18 cellular contexts compared by ENCODE assay signal in genomic region chr19:54156953-54157352, GRCh38. TPM values are rescaled to one million over a fixed set of nuclear protein-coding genes. Genes with fewer than 3 reads are reported as not detected.
DNase-seq lines count a peak whose midpoint lies in the region; ATAC-seq and TF ChIP-seq lines count a peak whose summit lies in the region.
"Had no signal": no experiment of that assay in that cellular context is flagged by ENCODE, and none has a peak within 500 bp of the region (broad histone marks: within the 10 kb centered on the region; RNA-seq: fewer than 3 reads in every experiment).

No MANE protein-coding gene starts in this region.

- peaks cover 52% of the 10 kb centered on the region for H3K36me3 Mint-ChIP-seq in GM23338 (ENCODE audit: low read depth)
- H3K36me3 Mint-ChIP-seq in activated naive CD8-positive, alpha-beta T cell treated with anti-CD3 and anti-CD28 coated beads, Interleukin-2, amount 50 U/mL, for 24 hours (ENCODE audit: low read depth): peaks cover 26% of the 10 kb centered on the region
- peaks cover 6% of the 10 kb centered on the region for H3K36me3 Mint-ChIP-seq in natural killer cell treated with Interleukin-12 subunit alpha and Interleukin-12 subunit beta and Interleukin-15 and Interleukin-18, amount 100 ng/mL, for 72 hours

- H3K4me2 ChIP-seq in GM23338: no peak overlapping the region

- no peak overlapping the region for H3K27ac Mint-ChIP-seq in GM23338
- H3K27ac Mint-ChIP-seq in activated naive CD8-positive, alpha-beta T cell treated with anti-CD3 and anti-CD28 coated beads, Interleukin-2, amount 50 U/mL, for 24 hours: peak overlapping the region; percentile 16
- no peak overlapping the region for H3K27ac Mint-ChIP-seq in natural killer cell treated with Interleukin-12 subunit alpha and Interleukin-12 subunit beta and Interleukin-15 and Interleukin-18, amount 100 ng/mL, for 72 hours
- H3K27ac Mint-ChIP-seq: WTC11 had no signal

- DNase-seq in SIG-M5 treated with dmso at 0.1 percent for 504 hours (lab: John Stamatoyannopoulos, UW; ENCODE audit: unreplicated experiment) (peak; percentile 46), SIG-M5 (lab: John Stamatoyannopoulos, UW) (no peak), GM23338 (ENCODE audit: low spot score) (no peak), SW480 (ENCODE audit: low spot score) (no peak), hepatic stellate cell (ENCODE audit: low spot score) (no peak)
- no peak for DNase-seq in activated naive CD8-positive, alpha-beta T cell treated with anti-CD3 and anti-CD28 coated beads, Interleukin-2, amount 50 U/mL, for 24 hours
- no peak for DNase-seq in natural killer cell treated with Interleukin-12 subunit alpha and Interleukin-12 subunit beta and Interleukin-15 and Interleukin-18, amount 100 ng/mL, for 72 hours (ENCODE audit: low spot score)
- DNase-seq: aorta; NCI-H2029; NCI-H748 treated with DMSO at 0.1 percent for 48 hours; occipital lobe; stimulated activated CD4-positive, alpha-beta T cell treated with anti-CD3 and anti-CD28 coated beads, Interleukin-2, amount 100 ng/mL, for 48 hours; thyroid gland had no signal

- peaks cover 9% of the 10 kb centered on the region; the same call in 1 of the 2 replicates for H3K79me2 ChIP-seq in GM23338 (replicated peaks; ENCODE audit: insufficient read depth)

- H4K20me1 ChIP-seq in GM23338 (replicated peaks; ENCODE audit: insufficient read depth): peaks cover 10% of the 10 kb centered on the region; the same call in 1 of the 2 replicates

- H3K4me1 Mint-ChIP-seq in GM23338: peaks cover 19% of the 10 kb centered on the region
- peaks cover 51% of the 10 kb centered on the region for H3K4me1 Mint-ChIP-seq in activated naive CD8-positive, alpha-beta T cell treated with anti-CD3 and anti-CD28 coated beads, Interleukin-2, amount 50 U/mL, for 24 hours
- H3K4me1 Mint-ChIP-seq in natural killer cell treated with Interleukin-12 subunit alpha and Interleukin-12 subunit beta and Interleukin-15 and Interleukin-18, amount 100 ng/mL, for 72 hours (ENCODE audit: low read depth in 2 of 2): peaks cover 42 to 46% of the 10 kb centered on the region in 2 donors

- H3F3A ChIP-seq in GM23338 (replicated peaks; ENCODE audit: low read depth): peaks cover 33% of the 10 kb centered on the region

- H3K36me3 ChIP-seq in GM23338 (ENCODE audit: insufficient read depth): peaks cover 21% of the 10 kb centered on the region; the same call in 1 of the 2 replicates

- peaks cover 29% of the 10 kb centered on the region for H3K27me3 Mint-ChIP-seq in GM23338 (ENCODE audit: insufficient read depth, low read depth, poor library complexity)
- no peaks in the 10 kb centered on the region for H3K27me3 Mint-ChIP-seq in activated naive CD8-positive, alpha-beta T cell treated with anti-CD3 and anti-CD28 coated beads, Interleukin-2, amount 50 U/mL, for 24 hours
- H3K27me3 Mint-ChIP-seq in natural killer cell treated with Interleukin-12 subunit alpha and Interleukin-12 subunit beta and Interleukin-15 and Interleukin-18, amount 100 ng/mL, for 72 hours: no peaks in the 10 kb centered on the region

- H3K27ac ChIP-seq in GM23338 (ENCODE audit: low read depth): no peak overlapping the region
- H3K27ac ChIP-seq: epithelial cell of prostate, thyroid gland had no signal

- no peak overlapping the region for H3K4me3 ChIP-seq in GM23338
- H3K4me3 ChIP-seq: HAP-1, thyroid gland had no signal

- ATAC-seq in GM23338: no peak
- no peak for ATAC-seq in activated naive CD8-positive, alpha-beta T cell treated with anti-CD3 and anti-CD28 coated beads, Interleukin-2, amount 50 U/mL, for 24 hours
- ATAC-seq in natural killer cell treated with Interleukin-12 subunit alpha and Interleukin-12 subunit beta and Interleukin-15 and Interleukin-18, amount 100 ng/mL, for 72 hours: no peak
- no peak for ATAC-seq in HG03565 (IDR thresholded peaks at IDR 0.05; ENCODE audit: unreplicated experiment)
- ATAC-seq: WTC11 had no signal

- H3K9me2 ChIP-seq in GM23338 (ENCODE audit: insufficient read depth): no peaks in the 10 kb centered on the region

- H3K9me3 Mint-ChIP-seq in GM23338: peaks cover 2% of the 10 kb centered on the region; the same call in 2 of the 3 replicates
- no peaks in the 10 kb centered on the region for H3K9me3 Mint-ChIP-seq in activated naive CD8-positive, alpha-beta T cell treated with anti-CD3 and anti-CD28 coated beads, Interleukin-2, amount 50 U/mL, for 24 hours
- H3K9me3 Mint-ChIP-seq in natural killer cell treated with Interleukin-12 subunit alpha and Interleukin-12 subunit beta and Interleukin-15 and Interleukin-18, amount 100 ng/mL, for 72 hours: no peaks in the 10 kb centered on the region
- H3K9me3 Mint-ChIP-seq: WTC11 had no signal

- no peak overlapping the region for H2AFZ ChIP-seq in GM23338

- no peaks in the 10 kb centered on the region for H3K27me3 ChIP-seq in GM23338 (ENCODE audit: insufficient read depth)
- H3K27me3 ChIP-seq: thyroid gland had no signal

- no peak for TF ChIP-seq CTCF in GM23338 (conservative IDR thresholded peaks at IDR 0.05; ENCODE audit: low read depth in 2 of 2)

- H3K4me3 Mint-ChIP-seq in GM23338: peak overlapping the region; percentile 41; the same call in 2 of the 3 replicates
- no peak overlapping the region for H3K4me3 Mint-ChIP-seq in activated naive CD8-positive, alpha-beta T cell treated with anti-CD3 and anti-CD28 coated beads, Interleukin-2, amount 50 U/mL, for 24 hours
- H3K4me3 Mint-ChIP-seq in natural killer cell treated with Interleukin-12 subunit alpha and Interleukin-12 subunit beta and Interleukin-15 and Interleukin-18, amount 100 ng/mL, for 72 hours: peak overlapping the region; percentile 47
- H3K4me3 Mint-ChIP-seq: WTC11 had no signal

- H3K4me1 ChIP-seq in GM23338 (ENCODE audit: insufficient read depth): peaks cover 8% of the 10 kb centered on the region; the same call in 1 of the 2 replicates

TF ChIP-seq in GM23338, 12 proteins besides CTCF, POLR2A, EP300 and RAD21 (continues in another document):
- TF ChIP-seq STAT1 (IDR thresholded peaks at IDR 0.05; ENCODE audit: unreplicated experiment) (no peak), NANOG (IDR thresholded peaks at IDR 0.05; ENCODE audit: borderline replicate concordance) (no peak), EZH2phosphoT487 (IDR thresholded peaks at IDR 0.05; ENCODE audit: unreplicated experiment) (no peak), REST (IDR thresholded peaks at IDR 0.05; ENCODE audit: unreplicated experiment) (no peak), ZNF114 (CRISPR knock-in tag; IDR thresholded peaks at IDR 0.05) (no peak), JUNB (IDR thresholded peaks at IDR 0.05; ENCODE audit: unreplicated experiment) (no peak), POLR2AphosphoS5 (IDR thresholded peaks at IDR 0.05; ENCODE audit: low read depth) (no peak)

RNA-seq across cellular contexts. Expression of gene LENG1, which starts 2.6 kb away (rescaled TPM):
- total RNA-seq in GM23338 (2014; rRNA removed; shearing (Covaris generic)): 4.7 TPM in 2 replicates
- polyA plus RNA-seq in GM23338 (2016; fragmentation: Nextera tagmentation; extraction: Ambion mirVana): 17.2 and 19.3 TPM in 2 replicates
- total RNA-seq in natural killer cell treated with Interleukin-12 subunit alpha and Interleukin-12 subunit beta and Interleukin-15 and Interleukin-18, amount 100 ng/mL, for 72 hours: 1 to 10 TPM; 5.0 to 7.5 TPM

RNA-seq across cellular contexts. Expression of gene TMC4, which starts 16.0 kb away (rescaled TPM):
- 0.58 and 2.3 TPM in 2 replicates for total RNA-seq in GM23338 (2014; rRNA removed; shearing (Covaris generic))
- polyA plus RNA-seq in GM23338 (2016; fragmentation: Nextera tagmentation; extraction: Ambion mirVana): 7.8 and 8.2 TPM in 2 replicates
- total RNA-seq in natural killer cell treated with Interleukin-12 subunit alpha and Interleukin-12 subunit beta and Interleukin-15 and Interleukin-18, amount 100 ng/mL, for 72 hours: 1 to 10 TPM in 1 of 2 donors, not detected in 1; 1.2 TPM
- total RNA-seq: lung microvascular endothelial cell, occipital lobe had no signal

RNA-seq across cellular contexts. Expression of gene CNOT3, which starts 19.4 kb away (rescaled TPM):
- 47.0 and 61.2 TPM in 2 replicates for total RNA-seq in GM23338 (2014; rRNA removed; shearing (Covaris generic))
- 36.4 and 39.7 TPM in 2 replicates for polyA plus RNA-seq in GM23338 (2016; fragmentation: Nextera tagmentation; extraction: Ambion mirVana)
- total RNA-seq in natural killer cell treated with Interleukin-12 subunit alpha and Interleukin-12 subunit beta and Interleukin-15 and Interleukin-18, amount 100 ng/mL, for 72 hours: 10 to 100 TPM; 59.8 to 73.8 TPM

RNA-seq across cellular contexts. Expression of gene MBOAT7, which starts 32.4 kb away (rescaled TPM):
- total RNA-seq in GM23338 (2014; rRNA removed; shearing (Covaris generic)): 140 and 184 TPM in 2 replicates
- polyA plus RNA-seq in GM23338 (2016; fragmentation: Nextera tagmentation; extraction: Ambion mirVana): 73.5 and 77.8 TPM in 2 replicates
- 10 to 100 TPM; 24.2 to 56.5 TPM for total RNA-seq in natural killer cell treated with Interleukin-12 subunit alpha and Interleukin-12 subunit beta and Interleukin-15 and Interleukin-18, amount 100 ng/mL, for 72 hours

RNA-seq across cellular contexts. Expression of gene TSEN34, which starts 34.2 kb away (rescaled TPM):
- 51.2 and 53.4 TPM in 2 replicates for total RNA-seq in GM23338 (2014; rRNA removed; shearing (Covaris generic))
- polyA plus RNA-seq in GM23338 (2016; fragmentation: Nextera tagmentation; extraction: Ambion mirVana): 33.0 and 36.6 TPM in 2 replicates
- 10 to 100 TPM; 15.5 to 26.2 TPM for total RNA-seq in natural killer cell treated with Interleukin-12 subunit alpha and Interleukin-12 subunit beta and Interleukin-15 and Interleukin-18, amount 100 ng/mL, for 72 hours
